Comparison of ENCODE assay signal across 9 cellular contexts in genomic region chr6:13272131-13273046, GRCh38. TPM values are rescaled to one million over a fixed set of nuclear protein-coding genes. Genes with fewer than 3 reads are reported as not detected.
DNase-seq lines count a peak whose midpoint lies in the region; ATAC-seq and TF ChIP-seq lines count a peak whose summit lies in the region.
"Had no signal": no experiment of that assay in that cellular context is flagged by ENCODE, and none has a peak within 500 bp of the region (broad histone marks: within the 10 kb centered on the region; RNA-seq: fewer than 3 reads in every experiment).

No MANE protein-coding gene starts in this region.

- ATAC-seq in GM19455 (IDR thresholded peaks at IDR 0.05; ENCODE audit: unreplicated experiment) (peak; percentile 67), Right ventricle myocardium superior (ENCODE audit: poor library complexity) (peak; percentile 32), upper lobe of left lung (ENCODE audit: low FRiP score in 2 of 2) (peak; percentile 83 to 88)

- H3K9me3 Mint-ChIP-seq in CD14-positive monocyte (peaks cover 0 to 2% (median 0%) of the 10 kb centered on the region in 7 donors), IgD-negative memory B cell (no peaks in the 10 kb centered on the region)

- no peak for TF ChIP-seq EP300 in upper lobe of left lung (IDR thresholded peaks at IDR 0.05)

- H3K4me3 Mint-ChIP-seq in CD14-positive monocyte (peak overlapping the region; percentile 93 to 94), IgD-negative memory B cell (peak overlapping the region; percentile 84 to 97 (median 94))

- H3K27ac ChIP-seq in upper lobe of left lung = peak overlapping the region; percentile 32 to 79 (median 63)
- H3K27ac ChIP-seq: C4-2B had no signal

- peaks cover 8 to 11% of the 10 kb centered on the region in 2 donors for H3K36me3 Mint-ChIP-seq in CD14-positive monocyte
- H3K36me3 Mint-ChIP-seq in IgD-negative memory B cell = no peaks in the 10 kb centered on the region

- 66 to 82% methylated on average over 24 of the region's 24 CpGs for WGBS in upper lobe of left lung, 2 donors

- peaks cover 0 to 2% (median 0%) of the 10 kb centered on the region in 3 donors for H3K27me3 Mint-ChIP-seq in CD14-positive monocyte (ENCODE audit: low read depth in 3 of 3)
- H3K27me3 Mint-ChIP-seq in IgD-negative memory B cell = peaks cover 1% of the 10 kb centered on the region

- peak in 1 of 4 donors; percentile 69 for TF ChIP-seq POLR2A in upper lobe of left lung (IDR thresholded peaks at IDR 0.05)

- H3K4me1 Mint-ChIP-seq in CD14-positive monocyte = peaks cover 71% of the 10 kb centered on the region
- H3K4me1 Mint-ChIP-seq in IgD-negative memory B cell = peaks cover 35 to 55% (median 46%) of the 10 kb centered on the region in 3 donors

- peaks cover 0 to 14% (median 5%) of the 10 kb centered on the region in 4 donors for H3K36me3 ChIP-seq in upper lobe of left lung

- peak; percentile 96 for DNase-seq in CD14-positive monocyte (ENCODE audit: low spot score)
- peak; percentile 76 for DNase-seq in Right ventricle myocardium superior
- peak; percentile 79 to 82 for DNase-seq in upper lobe of left lung
- no peak for DNase-seq in NCI-H2171 (lab: John Stamatoyannopoulos, UW)
- no peak for DNase-seq in NCI-H1417 treated with DMSO at 0.1 percent for 48 hours (lab: John Stamatoyannopoulos, UW)
- no peak for DNase-seq in dedifferentiated amniotic fluid mesenchymal stem cell (ENCODE audit: extremely low spot score)

- H3K9me3 ChIP-seq in upper lobe of left lung = no peaks in the 10 kb centered on the region

- H3K4me1 ChIP-seq in upper lobe of left lung = peaks cover 0 to 10% (median 9%) of the 10 kb centered on the region in 4 donors

- intact Hi-C loops in CD14-positive monocyte (cut with micrococcal nuclease) = loop anchor here (2.0 to 5.0 kb wide), 2 partner anchors 30 to 55 kb away; partner anchors contain the start of gene TBC1D7 (in 1 of the 2)
- intact Hi-C loops in Right ventricle myocardium superior (cut with DNase I) = no loop called here

- H3K4me3 ChIP-seq in upper lobe of left lung = peak overlapping the region in 3 of 4 donors; percentile 17 to 36 (median 27)

- TF ChIP-seq CTCF in CD14-positive monocyte (IDR thresholded peaks at IDR 0.05) = no peak
- TF ChIP-seq CTCF in upper lobe of left lung (IDR thresholded peaks at IDR 0.05) = no peak

- H3K27ac Mint-ChIP-seq in CD14-positive monocyte (peak overlapping the region; percentile 97 to 99 (median 99)), IgD-negative memory B cell (peak overlapping the region; percentile 88 to 96 (median 92))

- no peaks in the 10 kb centered on the region for H3K27me3 ChIP-seq in upper lobe of left lung

RNA-seq across cellular contexts. Expression of gene TBC1D7, which starts 55.9 kb away (rescaled TPM):
- polyA plus RNA-seq in CD14-positive monocyte (10 to 100 TPM; 34.3 TPM), IgD-negative memory B cell (15.7 TPM)
- total RNA-seq in Right ventricle myocardium superior (36.0 TPM), upper lobe of left lung (10 to 100 TPM in 4 of 6 donors, 1 to 10 TPM in 2; 8.1 to 32.5 (median 14.3) TPM)

Comparison
In these comparisons a context has a peak if more than half of its experiments do, and no peak if none do; other contexts are left out.
1. DNase-seq: peak in CD14-positive monocyte (single experiment), Right ventricle myocardium superior (single experiment) and upper lobe of left lung (2 of 2); none in NCI-H2171 (single experiment), NCI-H1417 treated with DMSO at 0.1 percent for 48 hours (single experiment) and dedifferentiated amniotic fluid mesenchymal stem cell (single experiment).
2. ATAC-seq: peak in every context shown above with its lines; median percentile 86 in upper lobe of left lung; 67 in GM19455; 32 in Right ventricle myocardium superior.